ENCODE assay signal across 35 cellular contexts in the genomic region with DNA sequence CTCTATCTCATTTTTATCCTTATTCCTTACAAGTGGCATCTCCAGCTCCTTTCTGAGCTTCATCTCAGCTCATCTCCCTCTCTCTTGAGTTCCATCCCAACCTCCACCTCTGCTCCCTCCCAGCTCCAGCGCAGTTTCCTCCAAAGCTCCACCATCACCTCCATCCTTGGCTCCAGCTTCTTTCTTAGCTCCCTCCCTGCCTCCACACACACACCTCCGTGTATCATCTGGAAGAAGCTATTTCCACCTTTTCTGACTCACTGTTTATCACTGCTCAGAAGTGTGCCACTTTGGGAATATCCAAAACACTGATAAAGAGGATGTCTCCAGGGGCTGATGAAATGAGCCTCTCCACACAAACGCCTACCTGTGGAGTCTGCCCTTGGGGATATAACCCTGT.
"Had no signal": no experiment of that assay in that cellular context is flagged by ENCODE, and none has a peak within 500 bp of the region (broad histone marks: within the 10 kb centered on the region; RNA-seq: fewer than 3 reads in every experiment).

No MANE protein-coding gene starts in this region.

- H3K4me3 ChIP-seq: ascending aorta, cardiac muscle cell had no signal

- DNase-seq: activated B cell treated with CpG ODN at 0.5 μM for 24 hours; activated CD4-positive, alpha-beta memory T cell treated with anti-CD3 and anti-CD28 coated beads for 36 hours; activated CD4-positive, alpha-beta T cell treated with anti-CD3 and anti-CD28 coated beads for 4 hours; activated CD4-positive, alpha-beta T cell treated with anti-CD3 and anti-CD28 coated beads, Interleukin-2, amount 10 ng/mL, durations not matched to agents 24 days and 14 days; activated CD4-positive, alpha-beta T cell treated with anti-CD3 and anti-CD28 coated beads, Interleukin-2, amount 50 U/mL, for 1 hour; activated CD4-positive, alpha-beta T cell treated with anti-CD3 and anti-CD28 coated beads, Interleukin-2, amount 50 U/mL, for 4 hours; activated CD4-positive, CD25-positive, alpha-beta regulatory T cell treated with anti-CD3 and anti-CD28 coated beads, Interleukin-2, amount 50 U/mL, for 72 hours; activated CD8-positive, alpha-beta memory T cell treated with anti-CD3 and anti-CD28 coated beads, Interleukin-2, amount 50 U/mL, for 4 hours; activated CD8-positive, alpha-beta T cell treated with anti-CD3 and anti-CD28 coated beads for 36 hours; activated effector memory CD4-positive, alpha-beta T cell treated with anti-CD3 and anti-CD28 coated beads, Interleukin-2, amount 50 U/mL, for 16 hours; activated gamma-delta T cell treated with Interleukin-2 at 50 U/mL for 16 hours; activated naive CD4-positive, alpha-beta T cell; activated naive CD4-positive, alpha-beta T cell treated with anti-CD3 and anti-CD28 coated beads for 36 hours; activated naive CD4-positive, alpha-beta T cell treated with anti-CD3 and anti-CD28 coated beads, Interleukin-2, amount 50 U/mL, for 16 hours; activated naive CD8-positive, alpha-beta T cell treated with anti-CD3 and anti-CD28 coated beads for 36 hours; activated T-cell treated with anti-CD3 and anti-CD28 coated beads for 4 hours; activated T-cell treated with anti-CD3 and anti-CD28 coated beads, Interleukin-2, amount 50 U/mL, for 1 hour; activated T-cell treated with anti-CD3 and anti-CD28 coated beads, Interleukin-2, amount 50 U/mL, for 4 hours; activated T-cell treated with anti-CD3 and anti-CD28 coated beads, Interleukin-2, amount 50 U/mL, for 72 hours; amygdala; anterior cingulate cortex; cerebellar nuclear complex; T-helper 1 cell; T-helper 2 cell; T-helper 9 cell had no signal

- H3K4me3 Mint-ChIP-seq: activated B cell treated with CpG ODN at 0.5 μM for 24 hours; activated CD4-positive, alpha-beta memory T cell treated with anti-CD3 and anti-CD28 coated beads for 36 hours; activated CD4-positive, alpha-beta T cell treated with anti-CD3 and anti-CD28 coated beads, Interleukin-2, amount 10 ng/mL, durations not matched to agents 24 days and 14 days; activated CD8-positive, alpha-beta T cell treated with anti-CD3 and anti-CD28 coated beads for 36 hours; activated naive CD4-positive, alpha-beta T cell treated with anti-CD3 and anti-CD28 coated beads for 36 hours; activated naive CD8-positive, alpha-beta T cell treated with anti-CD3 and anti-CD28 coated beads for 36 hours; activated T-cell treated with anti-CD3 and anti-CD28 coated beads, Interleukin-2, amount 50 U/mL, for 4 hours; activated T-cell treated with anti-CD3 and anti-CD28 coated beads, Interleukin-2, amount 50 U/mL, for 72 hours; activated T-helper 1 cell treated with anti-CD3 and anti-CD28 coated beads, Interleukin-12 subunit alpha, Interleukin-12 subunit beta, Interleukin-2, Interleukin-4 antibody, amounts not matched to agents 30 ng/mL and 10 ng/mL and 1 ng/mL, durations not matched to agents 14 hours and 24 hours and 36 hours; activated T-helper 17 cell treated with anti-CD3 and anti-CD28 coated beads, Interleukin-2, amount 50 U/mL, for 72 hours; brain; central memory CD8-positive, alpha-beta T cell; T-helper 1 cell treated with Interleukin-12 subunit alpha and Interleukin-12 subunit beta and Interleukin-4 antibody, amounts not matched to agents 30 μg/mL and 1 μg/mL, for 36 hours; T-helper 2 cell treated with Interferon-gamma antibody and Interleukin-4, amounts not matched to agents 5 μg/mL and 100 μg/mL, for 36 hours had no signal

- ATAC-seq: activated CD8-positive, alpha-beta T cell treated with anti-CD3 and anti-CD28 coated beads for 36 hours; activated naive CD4-positive, alpha-beta T cell treated with anti-CD3 and anti-CD28 coated beads, Interleukin-2, amount 50 U/mL, for 72 hours; activated T-cell treated with anti-CD3 and anti-CD28 coated beads, Interleukin-2, amount 50 U/mL, for 4 hours; activated T-cell treated with anti-CD3 and anti-CD28 coated beads, Interleukin-2, amount 50 U/mL, for 72 hours; activated T-helper 17 cell treated with anti-CD3 and anti-CD28 coated beads, Interleukin-2, amount 50 U/mL, for 72 hours had no signal

- H3K36me3 ChIP-seq: ascending aorta, cardiac muscle cell had no signal

- H3K4me1 Mint-ChIP-seq: activated B cell treated with CpG ODN at 0.5 μM for 24 hours; activated CD4-positive, alpha-beta T cell treated with anti-CD3 and anti-CD28 coated beads, Interleukin-2, amount 10 ng/mL, durations not matched to agents 24 days and 14 days; activated naive CD8-positive, alpha-beta T cell treated with anti-CD3 and anti-CD28 coated beads for 36 hours; central memory CD8-positive, alpha-beta T cell had no signal

- H3K9me3 ChIP-seq: ascending aorta had no signal

- H3K27me3 ChIP-seq: ascending aorta, cardiac muscle cell had no signal

- H3K27ac ChIP-seq: ascending aorta, cardiac muscle cell, VCaP had no signal

- H3K9me3 Mint-ChIP-seq: activated B cell treated with CpG ODN at 0.5 μM for 24 hours; activated CD8-positive, alpha-beta T cell treated with anti-CD3 and anti-CD28 coated beads for 36 hours; activated naive CD4-positive, alpha-beta T cell treated with anti-CD3 and anti-CD28 coated beads for 36 hours; activated naive CD8-positive, alpha-beta T cell treated with anti-CD3 and anti-CD28 coated beads for 36 hours had no signal

- H3K27me3 Mint-ChIP-seq: activated CD4-positive, alpha-beta T cell treated with anti-CD3 and anti-CD28 coated beads, Interleukin-2, amount 10 ng/mL, durations not matched to agents 24 days and 14 days; central memory CD8-positive, alpha-beta T cell had no signal

- H3K36me3 Mint-ChIP-seq: activated CD4-positive, alpha-beta memory T cell treated with anti-CD3 and anti-CD28 coated beads for 36 hours; activated naive CD8-positive, alpha-beta T cell treated with anti-CD3 and anti-CD28 coated beads for 36 hours had no signal

- H3K4me1 ChIP-seq: ascending aorta had no signal

- H3K27ac Mint-ChIP-seq: activated B cell treated with CpG ODN at 0.5 μM for 24 hours; activated CD4-positive, alpha-beta memory T cell treated with anti-CD3 and anti-CD28 coated beads for 36 hours; activated CD4-positive, alpha-beta T cell treated with anti-CD3 and anti-CD28 coated beads, Interleukin-2, amount 10 ng/mL, durations not matched to agents 24 days and 14 days; activated CD8-positive, alpha-beta T cell treated with anti-CD3 and anti-CD28 coated beads for 36 hours; activated naive CD4-positive, alpha-beta T cell treated with anti-CD3 and anti-CD28 coated beads for 36 hours; activated naive CD4-positive, alpha-beta T cell treated with anti-CD3 and anti-CD28 coated beads, Interleukin-2, amount 50 U/mL, for 72 hours; activated naive CD8-positive, alpha-beta T cell treated with anti-CD3 and anti-CD28 coated beads for 36 hours; activated T-cell treated with anti-CD3 and anti-CD28 coated beads, Interleukin-2, amount 50 U/mL, for 72 hours; activated T-helper 1 cell treated with anti-CD3 and anti-CD28 coated beads, Interleukin-12 subunit alpha, Interleukin-12 subunit beta, Interleukin-2, Interleukin-4 antibody, amounts not matched to agents 30 ng/mL and 10 ng/mL and 1 ng/mL, durations not matched to agents 14 hours and 24 hours and 36 hours; activated T-helper 17 cell treated with anti-CD3 and anti-CD28 coated beads, Interleukin-2, amount 50 U/mL, for 72 hours; brain; T-helper 1 cell treated with Interleukin-12 subunit alpha and Interleukin-12 subunit beta and Interleukin-4 antibody, amounts not matched to agents 30 μg/mL and 1 μg/mL, for 36 hours; T-helper 2 cell treated with Interferon-gamma antibody and Interleukin-4, amounts not matched to agents 5 μg/mL and 100 μg/mL, for 36 hours had no signal
